In genomic region chr1:179082308-179083030, GRCh38 we compare ENCODE assay signal across 8 cellular contexts. TPM values are rescaled to one million over a fixed set of nuclear protein-coding genes. Genes with fewer than 3 reads are reported as not detected.
DNase-seq lines count a peak whose midpoint lies in the region; ATAC-seq and TF ChIP-seq lines count a peak whose summit lies in the region.

No MANE protein-coding gene starts in this region.

- no TSS peak for BruUV-seq in mammary epithelial cell (replicated peaks; lab: Mats Ljungman, UMichigan)

- intact Hi-C loops in mammary epithelial cell (cut with micrococcal nuclease) = loop anchor here (1.0 to 5.0 kb wide), 3 partner anchors 55 to 550 kb away; partner anchors contain the start of gene FAM20B

- peak overlapping the region; percentile 92 for H2AFZ ChIP-seq in mammary epithelial cell (ENCODE audit: low read depth, low read length)

- H3K36me3 ChIP-seq in mammary epithelial cell (ENCODE audit: insufficient read depth, low read length) = no peaks in the 10 kb centered on the region
- no peaks in the 10 kb centered on the region for H3K36me3 ChIP-seq in kidney epithelial cell (ENCODE audit: control insufficient read depth, insufficient read depth, low read length)

- dilution Hi-C loops in mammary epithelial cell (cut with HindIII; ENCODE audit: low sequenced_read_pairs) = no loop called here

- no peaks in the 10 kb centered on the region for H3K9me3 ChIP-seq in mammary epithelial cell (replicated peaks; ENCODE audit: insufficient read depth, low read length)

- peaks cover 5% of the 10 kb centered on the region for H3K4me1 ChIP-seq in mammary epithelial cell (ENCODE audit: insufficient read depth, low read length)

- CTCF ChIA-PET in mammary epithelial cell (lab: Charles Lee; ENCODE audit: low non-redundant PET) = interaction anchor here (0.7 kb wide), 1 partner anchor 20 kb away, joined by 3 read pairs; no protein-coding TSS in a partner anchor

- WGBS in mammary epithelial cell (ENCODE audit: low coverage, missing lambda C conversion rate) = 0% methylated on average over 18 of the region's 54 CpGs

- H3K4me2 ChIP-seq in mammary epithelial cell (ENCODE audit: insufficient read depth, low read depth, low read length) = peak overlapping the region; percentile 88

- no peaks in the 10 kb centered on the region for H3K27me3 ChIP-seq in mammary epithelial cell (ENCODE audit: insufficient read depth, low read length)
- no peaks in the 10 kb centered on the region for H3K27me3 ChIP-seq in kidney epithelial cell (ENCODE audit: control insufficient read depth, insufficient read depth, low read length)

- TF ChIP-seq CTCF in mammary epithelial cell (conservative IDR thresholded peaks at IDR 0.05 in 1 of 2, IDR thresholded peaks at IDR 0.05 in 1 of 2; ENCODE audit: extremely low read depth in 1 of 2, insufficient read depth in 1 of 2, low read depth in 1 of 2, low read length in 2 of 2) = no peak
- TF ChIP-seq CTCF in kidney epithelial cell (IDR thresholded peaks at IDR 0.05; ENCODE audit: insufficient read depth, low read length, poor library complexity, severe bottlenecking) = no peak

- peak overlapping the region; percentile 76 for H3K9ac ChIP-seq in mammary epithelial cell (ENCODE audit: insufficient read depth, low read length)

- H4K20me1 ChIP-seq in mammary epithelial cell (ENCODE audit: insufficient read depth, low read length) = no peaks in the 10 kb centered on the region

- H3K79me2 ChIP-seq in mammary epithelial cell (ENCODE audit: insufficient read depth, low read length) = peaks cover 43% of the 10 kb centered on the region

- ATAC-seq in GM21381 (IDR thresholded peaks at IDR 0.05; ENCODE audit: unreplicated experiment) = peak; percentile 7

- H3K4me3 ChIP-seq in mammary epithelial cell (replicated peaks in 1 of 3; ENCODE audit: insufficient read depth in 1 of 3, low read depth in 2 of 3, low read length in 3 of 3) (peak overlapping the region; percentile 56 to 91 (median 84)), kidney epithelial cell (ENCODE audit: low read depth, low read length) (peak overlapping the region; percentile 90)

- H3K27ac ChIP-seq in mammary epithelial cell (ENCODE audit: insufficient read depth, low read depth, low read length) = peak overlapping the region; percentile 50

- DNase-seq in DMS53 (lab: John Stamatoyannopoulos, UW) (peak; percentile 71), HPDE6-E6E7 (ENCODE audit: extremely low spot score) (peak; percentile 47), T-helper 2 cell (peak in 4 of 5 experiments; percentile 17 to 32 (median 22)), mammary epithelial cell (peak; percentile 47), kidney epithelial cell (ENCODE audit: low read depth) (no peak), NCI-H774 (lab: John Stamatoyannopoulos, UW) (no peak)
- peak; percentile 31 to 45 for DNase-seq in stimulated activated CD4-positive, alpha-beta T cell treated with anti-CD3 and anti-CD28 coated beads, Interleukin-2, amount 100 ng/mL, for 24 hours

- in situ Hi-C loops in mammary epithelial cell (cut with MboI; ENCODE audit: low sequenced_read_pairs in 2 of 2) = loop anchor here (10.0 to 25.0 kb wide), 2 partner anchors 280 to 282 kb away; partner anchors contain the start of gene AXDND1 (in 2 of the 2)

RNA-seq across cellular contexts. Expression of gene TOR3A, which starts 0.6 kb away (rescaled TPM):
- total RNA-seq in mammary epithelial cell (10 to 100 TPM; 33.5 to 38.0 TPM), kidney epithelial cell (53.6 and 57.5 TPM in 2 replicates)
- 34.9 TPM for polyA plus RNA-seq in mammary epithelial cell
- polyA minus RNA-seq in mammary epithelial cell = 96.3 TPM

RNA-seq across cellular contexts. Expression of gene FAM20B, which starts 56.8 kb away (rescaled TPM):
- total RNA-seq in mammary epithelial cell (10 to 100 TPM; 36.8 to 44.3 TPM), kidney epithelial cell (21.2 and 27.5 TPM in 2 replicates)
- polyA plus RNA-seq in mammary epithelial cell = 18.8 TPM
- polyA minus RNA-seq in mammary epithelial cell = 33.1 TPM

Comparison
In these comparisons a context has a peak if more than half of its experiments do, and no peak if none do; other contexts are left out.
1. DNase-seq: peak in DMS53 (single experiment), HPDE6-E6E7 (single experiment), T-helper 2 cell (4 of 5), mammary epithelial cell (single experiment) and stimulated activated CD4-positive, alpha-beta T cell treated with anti-CD3 and anti-CD28 coated beads, Interleukin-2, amount 100 ng/mL, for 24 hours (2 of 2); none in kidney epithelial cell (single experiment) and NCI-H774 (single experiment).